Comparison of ENCODE assay signal across 8 cellular contexts in the genomic region with DNA sequence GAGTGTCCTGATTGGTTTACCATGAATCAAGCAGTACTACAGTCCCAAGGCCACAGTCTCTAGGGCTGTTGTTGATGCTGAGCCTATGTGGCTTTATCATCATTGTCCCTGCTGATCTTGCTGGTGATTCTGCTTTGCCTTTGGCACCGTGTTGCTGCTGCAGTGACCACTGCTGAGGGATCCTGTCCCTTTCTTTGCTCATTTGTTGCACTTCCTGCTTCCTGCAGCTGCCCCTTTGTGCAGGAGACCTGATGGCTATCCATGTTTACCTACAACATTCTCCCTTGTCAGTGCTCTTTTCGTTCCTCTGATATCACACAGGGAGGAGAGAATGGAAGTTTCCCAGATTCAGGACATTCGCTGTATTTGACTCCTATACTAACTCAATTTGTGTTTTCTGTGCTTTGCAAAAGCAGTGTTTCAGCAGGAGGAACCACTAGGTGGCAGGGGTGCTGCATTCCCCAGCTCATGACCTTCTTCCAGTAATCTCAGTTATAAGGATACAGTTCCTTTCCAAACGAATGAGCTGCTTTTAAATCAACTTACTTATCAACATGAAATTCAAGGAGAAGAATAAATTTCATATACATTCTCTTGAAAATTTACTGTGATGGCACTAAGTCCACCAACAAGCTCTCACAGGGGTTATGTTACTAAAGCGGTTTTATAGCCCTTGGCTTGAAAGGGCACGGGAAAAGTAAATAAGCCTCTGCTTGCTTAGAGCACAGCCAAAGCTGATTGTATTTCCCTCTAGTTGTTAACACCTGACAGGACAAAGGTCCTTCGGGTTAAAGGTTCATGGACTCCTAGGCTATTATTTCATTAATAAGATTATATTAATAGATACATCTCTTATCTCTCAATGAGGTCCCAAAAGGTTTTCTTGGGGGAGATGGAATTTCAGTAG. TPM values are rescaled to one million over a fixed set of nuclear protein-coding genes. Genes with fewer than 3 reads are reported as not detected.
DNase-seq lines count a peak whose midpoint lies in the region; TF ChIP-seq lines count a peak whose summit lies in the region.

No MANE protein-coding gene starts in this region.

- peak overlapping the region; percentile 98 for H4K8ac ChIP-seq in mesenchymal stem cell (ENCODE audit: low read length)

- peak overlapping the region; percentile 79 for H2AFZ ChIP-seq in mesenchymal stem cell (ENCODE audit: low read depth, low read length)

- H3K79me1 ChIP-seq in mesenchymal stem cell (replicated peaks; ENCODE audit: low read length, poor library complexity, severe bottlenecking) = peaks cover 1% of the 10 kb centered on the region

- H3K27me3 ChIP-seq in endocrine pancreas (ENCODE audit: control insufficient read depth, insufficient read depth, low read length) (no peaks in the 10 kb centered on the region), mesenchymal stem cell (ENCODE audit: control insufficient read depth in 1 of 2, insufficient read depth in 1 of 2, low read length in 2 of 2) (no peaks in the 10 kb centered on the region)

- no peaks in the 10 kb centered on the region for H3K27me3 Mint-ChIP-seq in activated CD4-positive, alpha-beta memory T cell treated with anti-CD3 and anti-CD28 coated beads, Interleukin-2, amount 10 ng/mL, durations not matched to agents 7 days and 5 days

- H3K27ac ChIP-seq in mesenchymal stem cell (ENCODE audit: low read length, poor library complexity, severe bottlenecking) = no peak overlapping the region

- H3K23ac ChIP-seq in mesenchymal stem cell (ENCODE audit: low read length in 2 of 2) = no peak overlapping the region

- H3K36me3 ChIP-seq in endocrine pancreas (ENCODE audit: control insufficient read depth, insufficient read depth, low read length) (no peaks in the 10 kb centered on the region), mesenchymal stem cell (ENCODE audit: control insufficient read depth in 1 of 2, insufficient read depth in 2 of 2, low read depth in 1 of 2, low read length in 2 of 2) (no peaks in the 10 kb centered on the region)

- H2AK5ac ChIP-seq in mesenchymal stem cell (ENCODE audit: low read length, severe bottlenecking) = no peak overlapping the region

- no peaks in the 10 kb centered on the region for H3K9me3 Mint-ChIP-seq in activated CD4-positive, alpha-beta memory T cell treated with anti-CD3 and anti-CD28 coated beads, Interleukin-2, amount 10 ng/mL, durations not matched to agents 7 days and 5 days

- H3K9me3 ChIP-seq in endocrine pancreas (ENCODE audit: control insufficient read depth, low read length) (no peaks in the 10 kb centered on the region), mesenchymal stem cell (ENCODE audit: control insufficient read depth, low read length) (no peaks in the 10 kb centered on the region)

- H3K4me1 Mint-ChIP-seq in activated CD4-positive, alpha-beta memory T cell treated with anti-CD3 and anti-CD28 coated beads, Interleukin-2, amount 10 ng/mL, durations not matched to agents 7 days and 5 days = peaks cover 32% of the 10 kb centered on the region

- peak overlapping the region; percentile 57 to 66 for H3K4ac ChIP-seq in mesenchymal stem cell (ENCODE audit: low read depth in 1 of 2, low read length in 2 of 2)

- 39% methylated on average over 3 of the region's 7 CpGs for WGBS in mesenchymal stem cell

- H3K4me1 ChIP-seq in endocrine pancreas (ENCODE audit: control insufficient read depth, insufficient read depth, low read length) (peaks cover 11% of the 10 kb centered on the region), mesenchymal stem cell (ENCODE audit: control insufficient read depth, insufficient read depth, low read depth, low read length) (peaks cover 9% of the 10 kb centered on the region)

- no peak overlapping the region for H2BK120ac ChIP-seq in mesenchymal stem cell (ENCODE audit: low read depth, low read length)

- H3K36me3 Mint-ChIP-seq in activated CD4-positive, alpha-beta memory T cell treated with anti-CD3 and anti-CD28 coated beads, Interleukin-2, amount 10 ng/mL, durations not matched to agents 7 days and 5 days (ENCODE audit: low read depth) = no peaks in the 10 kb centered on the region

- CTCF ChIA-PET in HEK293T (lab: Yijun Ruan, JAX) = interaction anchor here (0.7 to 1.3 kb wide), 13 partner anchors 9 to 646 kb away, joined by 3 to 16 read pairs (median 3); partner anchors contain the start of gene THUMPD3
- CTCF ChIA-PET in activated CD4-positive, alpha-beta memory T cell treated with anti-CD3 and anti-CD28 coated beads, Interleukin-2, amount 10 ng/mL, durations not matched to agents 7 days and 5 days (lab: Charles Lee) = interaction anchor here (0.6 to 3.7 kb wide), 33 partner anchors 9 to 396 kb away, joined by 3 to 50 read pairs (median 4); partner anchors contain the start of genes BRPF1, OGG1 and THUMPD3

- H2BK12ac ChIP-seq in mesenchymal stem cell (ENCODE audit: low read length in 2 of 2) = peak overlapping the region; percentile 44 to 91

- H3K9ac ChIP-seq in endocrine pancreas (ENCODE audit: control insufficient read depth, insufficient read depth, low read length) = peak overlapping the region; percentile 31
- peak overlapping the region; percentile 55 for H3K9ac ChIP-seq in mesenchymal stem cell (ENCODE audit: low read length)

- no peak overlapping the region for H3K4me3 Mint-ChIP-seq in activated CD4-positive, alpha-beta memory T cell treated with anti-CD3 and anti-CD28 coated beads, Interleukin-2, amount 10 ng/mL, durations not matched to agents 7 days and 5 days

- H3K18ac ChIP-seq in mesenchymal stem cell (ENCODE audit: low read depth in 1 of 2, low read length in 2 of 2) = peak overlapping the region; percentile 25 to 61

- H3K14ac ChIP-seq in mesenchymal stem cell (ENCODE audit: low read length in 2 of 2) = peak overlapping the region in 1 of 2 experiments; percentile 44

- POLR2A ChIA-PET in HEK293T (lab: Yijun Ruan, JAX) = interaction anchor here (1.0 to 3.2 kb wide), 2 partner anchors 9 to 44 kb away, joined by 4 to 34 read pairs; partner anchors contain the start of gene THUMPD3
- POLR2A ChIA-PET in activated CD4-positive, alpha-beta memory T cell treated with anti-CD3 and anti-CD28 coated beads, Interleukin-2, amount 10 ng/mL, durations not matched to agents 7 days and 5 days (lab: Charles Lee) = interaction anchor here (1.0 to 3.8 kb wide), 5 partner anchors 10 to 380 kb away, joined by 3 to 40 read pairs (median 4); partner anchors contain the start of genes BRPF1, SETD5 and THUMPD3

- no peak overlapping the region for H2BK5ac ChIP-seq in mesenchymal stem cell (ENCODE audit: low read depth, low read length, poor library complexity, severe bottlenecking)

- H4K91ac ChIP-seq in mesenchymal stem cell (ENCODE audit: low read length) = peak overlapping the region; percentile 57

- H3K4me3 ChIP-seq in endocrine pancreas (ENCODE audit: control insufficient read depth, insufficient read depth, low read length) (peak overlapping the region; percentile 49), mesenchymal stem cell (ENCODE audit: insufficient read depth in 1 of 2, low read depth in 1 of 2, low read length in 2 of 2) (no peak overlapping the region)

- H3K27ac Mint-ChIP-seq in activated CD4-positive, alpha-beta memory T cell treated with anti-CD3 and anti-CD28 coated beads, Interleukin-2, amount 10 ng/mL, durations not matched to agents 7 days and 5 days = peak overlapping the region; percentile 28

- no peak overlapping the region for H3K4me2 ChIP-seq in mesenchymal stem cell (ENCODE audit: low read length, poor library complexity, severe bottlenecking)

- peak; percentile 47 for DNase-seq in DMS153 (lab: John Stamatoyannopoulos, UW)
- DNase-seq in HEK293T (ENCODE audit: extremely low spot score) = peak; percentile 70
- peak; percentile 51 to 79 for DNase-seq in NCI-H526 (lab: John Stamatoyannopoulos, UW)
- DNase-seq in activated CD4-positive, alpha-beta memory T cell treated with anti-CD3 and anti-CD28 coated beads, Interleukin-2, amount 10 ng/mL, durations not matched to agents 7 days and 5 days = peak; percentile 72
- peak; percentile 77 for DNase-seq in mesenchymal stem cell
- peak; percentile 35 for DNase-seq in stimulated activated CD8-positive, alpha-beta memory T cell treated with anti-CD3 and anti-CD28 coated beads, Interleukin-4, amount 100 ng/mL, for 24 hours (ENCODE audit: low read depth)
- no peak for DNase-seq in NCI-H128 (lab: John Stamatoyannopoulos, UW; ENCODE audit: unreplicated experiment)

- no peak overlapping the region for H2BK15ac ChIP-seq in mesenchymal stem cell (ENCODE audit: low read depth, poor library complexity, severe bottlenecking)

TF ChIP-seq in HEK293T, 16 proteins besides CTCF, POLR2A, EP300 and RAD21 (continues in another document):
- TF ChIP-seq SUZ12 (IDR thresholded peaks at IDR 0.05) (no peak), ARNT (IDR thresholded peaks at IDR 0.05) (no peak), CTBP1 (IDR thresholded peaks at IDR 0.05; ENCODE audit: borderline replicate concordance) (no peak), FOXA1 (IDR thresholded peaks at IDR 0.05) (no peak), BHLHE40 (IDR thresholded peaks at IDR 0.05; ENCODE audit: borderline replicate concordance) (no peak), FOXM1 (IDR thresholded peaks at IDR 0.05; ENCODE audit: borderline replicate concordance) (no peak), FOXK2 (IDR thresholded peaks at IDR 0.05) (no peak), ELF4 (IDR thresholded peaks at IDR 0.05) (no peak), LEF1 (IDR thresholded peaks at IDR 0.05; ENCODE audit: borderline replicate concordance) (no peak), NFRKB (IDR thresholded peaks at IDR 0.05) (no peak), ZNF384 (IDR thresholded peaks at IDR 0.05) (no peak), SP1 (IDR thresholded peaks at IDR 0.05) (no peak), HDGF (IDR thresholded peaks at IDR 0.05; ENCODE audit: borderline replicate concordance) (no peak), L3MBTL2 (conservative IDR thresholded peaks at IDR 0.05) (no peak)
- TF ChIP-seq, protein P1, sequence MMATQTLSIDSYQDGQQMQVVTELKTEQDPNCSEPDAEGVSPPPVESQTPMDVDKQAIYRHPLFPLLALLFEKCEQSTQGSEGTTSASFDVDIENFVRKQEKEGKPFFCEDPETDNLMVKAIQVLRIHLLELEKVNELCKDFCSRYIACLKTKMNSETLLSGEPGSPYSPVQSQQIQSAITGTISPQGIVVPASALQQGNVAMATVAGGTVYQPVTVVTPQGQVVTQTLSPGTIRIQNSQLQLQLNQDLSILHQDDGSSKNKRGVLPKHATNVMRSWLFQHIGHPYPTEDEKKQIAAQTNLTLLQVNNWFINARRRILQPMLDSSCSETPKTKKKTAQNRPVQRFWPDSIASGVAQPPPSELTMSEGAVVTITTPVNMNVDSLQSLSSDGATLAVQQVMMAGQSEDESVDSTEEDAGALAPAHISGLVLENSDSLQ (IDR thresholded peaks at IDR 0.05) = no peak

RNA-seq across cellular contexts. Expression of gene THUMPD3, which starts 9.7 kb away (rescaled TPM):
- total RNA-seq in activated CD4-positive, alpha-beta memory T cell treated with anti-CD3 and anti-CD28 coated beads, Interleukin-2, amount 10 ng/mL, durations not matched to agents 7 days and 5 days = 10 to 100 TPM; 44.3 to 47.2 TPM
- 19.1 TPM for polyA plus RNA-seq in mesenchymal stem cell (2013, experiment 1 of 2)
- 20.3 TPM for polyA plus RNA-seq in mesenchymal stem cell (2013, experiment 2 of 2)

RNA-seq across cellular contexts. Expression of gene SETD5, which starts 44.2 kb away (rescaled TPM):
- 100 to 1,000 TPM; 110 to 111 TPM for total RNA-seq in activated CD4-positive, alpha-beta memory T cell treated with anti-CD3 and anti-CD28 coated beads, Interleukin-2, amount 10 ng/mL, durations not matched to agents 7 days and 5 days
- 83.9 TPM for polyA plus RNA-seq in mesenchymal stem cell (2013, experiment 1 of 2)
- polyA plus RNA-seq in mesenchymal stem cell (2013, experiment 2 of 2) = 77.6 TPM
